In the genomic region with DNA sequence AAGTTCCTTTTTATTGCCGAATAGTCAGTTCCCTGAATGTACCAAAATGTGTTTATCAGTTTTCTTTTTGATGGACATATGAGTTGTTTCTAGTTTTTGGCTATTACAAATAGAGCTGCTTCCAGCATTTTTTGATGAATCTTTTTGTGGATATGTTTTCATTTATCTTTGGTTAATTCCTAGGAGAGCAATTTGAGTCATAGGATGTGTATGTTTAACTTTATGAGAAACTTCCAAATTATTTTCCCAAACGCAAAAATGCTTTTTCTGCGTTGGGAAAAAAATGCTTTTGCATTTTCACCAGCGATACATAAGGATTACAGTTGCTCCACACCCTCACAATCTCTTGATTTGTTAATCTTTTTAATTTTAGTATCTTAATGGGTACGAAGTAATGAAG, we compare ENCODE assay signal across 21 cellular contexts.
DNase-seq lines count a peak whose midpoint lies in the region; ATAC-seq and TF ChIP-seq lines count a peak whose summit lies in the region.
"Had no signal": no experiment of that assay in that cellular context is flagged by ENCODE, and none has a peak within 500 bp of the region (broad histone marks: within the 10 kb centered on the region; RNA-seq: fewer than 3 reads in every experiment).

No MANE protein-coding gene starts in this region.

- H3K4me3 Mint-ChIP-seq in osteocyte (ENCODE audit: unreplicated experiment) (peak overlapping the region; percentile 28), nephron progenitor cell (no peak overlapping the region)
- H3K4me3 Mint-ChIP-seq: CD4-positive, alpha-beta T cell; GM23338; IgD-negative memory B cell had no signal

- H3K27ac ChIP-seq in PC-3 (ENCODE audit: low read length) (no peak overlapping the region), fibroblast of lung (ENCODE audit: insufficient read depth, low read length) (no peak overlapping the region)
- H3K27ac ChIP-seq: BLaER1, Peyer's patch, SJCRH30 had no signal

- ATAC-seq in PC-3, result peak; percentile 67
- ATAC-seq: GM23338 had no signal

- H3K36me3 ChIP-seq in PC-3 (ENCODE audit: low read depth, low read length) (no peaks in the 10 kb centered on the region), fibroblast of lung (ENCODE audit: control insufficient read depth, insufficient read depth, low read length) (no peaks in the 10 kb centered on the region)
- H3K36me3 ChIP-seq: BLaER1, HAP-1, Peyer's patch, SJCRH30 had no signal

- H2AFZ ChIP-seq in PC-3 (ENCODE audit: low read length) (no peak overlapping the region), fibroblast of lung (ENCODE audit: low read length) (no peak overlapping the region)
- H2AFZ ChIP-seq: GM23338 had no signal

- DNase-seq in ELR (ENCODE audit: low read depth) (peak; percentile 32), PC-3 (peak; percentile 34), fibroblast of lung (ENCODE audit: low read depth in 2 of 2) (peak in 1 of 2 donors; percentile 22), osteocyte (ENCODE audit: extremely low spot score, unreplicated experiment) (no peak), nephron progenitor cell (no peak), HUDEP-2 (lab: John Stamatoyannopoulos, UW; ENCODE audit: unreplicated experiment in 76 of 76) (no peak)
- no peak for DNase-seq in stimulated activated naive CD4-positive, alpha-beta T cell treated with Interleukin-2 at 50 U/mL for 16 hours (lab: John Stamatoyannopoulos, UW)
- DNase-seq: CD4-positive, alpha-beta T cell; COR-L47; DMS79; NCI-H1694; NCI-H2081 treated with DMSO at 0.1 percent for 48 hours; NCI-H2171 treated with DMSO at 0.1 percent for 48 hours; NCI-H524 treated with DMSO at 0.1 percent for 48 hours; NCI-H82; Peyer's patch; SJCRH30 had no signal

- CTCF ChIA-PET in PC-3 (lab: Charles Lee), result no interaction called here

- H3K27me3 Mint-ChIP-seq in osteocyte (ENCODE audit: unreplicated experiment) (no peaks in the 10 kb centered on the region), nephron progenitor cell (ENCODE audit: low read depth, poor library complexity) (no peaks in the 10 kb centered on the region)
- H3K27me3 Mint-ChIP-seq: CD4-positive, alpha-beta T cell; IgD-negative memory B cell had no signal

- H3K4me3 ChIP-seq in PC-3 (ENCODE audit: low read length) (no peak overlapping the region), fibroblast of lung (replicated peaks in 1 of 4; ENCODE audit: control extremely low read depth in 1 of 4, insufficient read depth in 1 of 4, low read depth in 3 of 4, low read length in 4 of 4) (no peak overlapping the region)
- H3K4me3 ChIP-seq: BLaER1, GM23338, HAP-1, Peyer's patch, SJCRH30 had no signal

- H3K4me2 ChIP-seq in PC-3 (ENCODE audit: low read length) (peak overlapping the region; percentile 6; the same call in 1 of the 2 replicates), fibroblast of lung (ENCODE audit: extremely low read depth, insufficient read depth, low read length) (peak overlapping the region; percentile 58)
- H3K4me2 ChIP-seq: BLaER1, GM23338 had no signal

- no peaks in the 10 kb centered on the region; the same call in 1 of the 2 replicates for H3K9me2 ChIP-seq in PC-3 (replicated peaks; ENCODE audit: low read length)

- H3K4me1 ChIP-seq in PC-3 (ENCODE audit: insufficient read depth, low read length) (peaks cover 17% of the 10 kb centered on the region), fibroblast of lung (ENCODE audit: control insufficient read depth, extremely low read depth, insufficient read depth, low read length) (peaks cover 2% of the 10 kb centered on the region)
- H3K4me1 ChIP-seq: BLaER1, HAP-1, Peyer's patch, SJCRH30 had no signal

- peaks cover 2% of the 10 kb centered on the region for H3K36me3 Mint-ChIP-seq in osteocyte (ENCODE audit: unreplicated experiment)
- H3K36me3 Mint-ChIP-seq in nephron progenitor cell (ENCODE audit: low read depth), result no peaks in the 10 kb centered on the region

- no peak for TF ChIP-seq CTCF in PC-3 (conservative IDR thresholded peaks at IDR 0.05; ENCODE audit: low read depth, low read length)
- no peak for TF ChIP-seq CTCF in fibroblast of lung (conservative IDR thresholded peaks at IDR 0.05 in 1 of 2, IDR thresholded peaks at IDR 0.05 in 1 of 2; ENCODE audit: low read depth in 1 of 2, low read length in 2 of 2)
- no peak for TF ChIP-seq CTCF in osteocyte (IDR thresholded peaks at IDR 0.05)
- TF ChIP-seq CTCF in nephron progenitor cell (IDR thresholded peaks at IDR 0.05), result no peak

- H4K20me1 ChIP-seq in PC-3 (ENCODE audit: low read length), result no peaks in the 10 kb centered on the region
- H4K20me1 ChIP-seq in fibroblast of lung (ENCODE audit: control insufficient read depth, extremely low read depth, insufficient read depth, low read length), result no peaks in the 10 kb centered on the region
- H4K20me1 ChIP-seq: BLaER1 had no signal

- H3K9me3 Mint-ChIP-seq in osteocyte (ENCODE audit: unreplicated experiment) (no peaks in the 10 kb centered on the region), nephron progenitor cell (no peaks in the 10 kb centered on the region)
- H3K9me3 Mint-ChIP-seq: CD4-positive, alpha-beta T cell; GM23338; IgD-negative memory B cell had no signal

- intact Hi-C loops in PC-3 (cut with micrococcal nuclease), result no loop called here

- H3K4me1 Mint-ChIP-seq in osteocyte (ENCODE audit: unreplicated experiment) (peaks cover 25% of the 10 kb centered on the region), nephron progenitor cell (peaks cover 15% of the 10 kb centered on the region)
- H3K4me1 Mint-ChIP-seq: GM23338 had no signal

- H3K27ac Mint-ChIP-seq in osteocyte (ENCODE audit: unreplicated experiment) (peak overlapping the region; percentile 53), nephron progenitor cell (no peak overlapping the region)
- H3K27ac Mint-ChIP-seq: CD4-positive, alpha-beta T cell; GM23338 had no signal

- no peaks in the 10 kb centered on the region for H3K27me3 ChIP-seq in PC-3 (ENCODE audit: low read length)
- no peaks in the 10 kb centered on the region for H3K27me3 ChIP-seq in fibroblast of lung (ENCODE audit: control insufficient read depth, insufficient read depth, low read length)
- H3K27me3 ChIP-seq: BLaER1, Peyer's patch, SJCRH30 had no signal

- H3K79me2 ChIP-seq in PC-3 (ENCODE audit: low read length) (no peaks in the 10 kb centered on the region), fibroblast of lung (ENCODE audit: control insufficient read depth, insufficient read depth, low read length) (no peaks in the 10 kb centered on the region)

- BruUV-seq in PC-3 (replicated peaks; lab: Mats Ljungman, UMichigan), result no TSS peak

- H3K9me3 ChIP-seq in PC-3 (ENCODE audit: low read length), result no peaks in the 10 kb centered on the region
- no peaks in the 10 kb centered on the region for H3K9me3 ChIP-seq in fibroblast of lung (ENCODE audit: control insufficient read depth, insufficient read depth, low read depth, low read length)
- H3K9me3 ChIP-seq: HAP-1, Peyer's patch, SJCRH30 had no signal

- no peaks in the 10 kb centered on the region for H3F3A ChIP-seq in PC-3 (ENCODE audit: low read length, unreplicated experiment)

- POLR2A ChIA-PET in PC-3 (lab: Charles Lee; ENCODE audit: unreplicated experiment), result no interaction called here

- H3K9ac ChIP-seq in PC-3 (ENCODE audit: low read length) (no peak overlapping the region), fibroblast of lung (ENCODE audit: insufficient read depth, low read length) (no peak overlapping the region)
- H3K9ac ChIP-seq: BLaER1 had no signal

Comparison
In these comparisons a context has a peak if more than half of its experiments do, and no peak if none do; other contexts are left out.
1. DNase-seq: peak in ELR (single experiment) and PC-3 (single experiment); none in osteocyte (single experiment), nephron progenitor cell (single experiment), stimulated activated naive CD4-positive, alpha-beta T cell treated with Interleukin-2 at 50 U/mL for 16 hours (single experiment) and HUDEP-2 (0 of 76).